Comparison of ENCODE assay signal across 8 cellular contexts in genomic region chr5:134846641-134846960, GRCh38. TPM values are rescaled to one million over a fixed set of nuclear protein-coding genes. Genes with fewer than 3 reads are reported as not detected.
DNase-seq lines count a peak whose midpoint lies in the region; TF ChIP-seq lines count a peak whose summit lies in the region.

No MANE protein-coding gene starts in this region.

- H3K4me3 Mint-ChIP-seq in CD8-positive, alpha-beta memory T cell = peak overlapping the region; percentile 84 to 96 (median 88)
- H3K4me3 Mint-ChIP-seq in HFFc6 (peak overlapping the region; percentile 97), endothelial cell (ENCODE audit: unreplicated experiment) (peak overlapping the region; percentile 99), nephron (peak overlapping the region; percentile 93 to 95 (median 95))
- peak overlapping the region; percentile 95 for H3K4me3 Mint-ChIP-seq in T-helper 2 cell treated with Interferon-gamma antibody and Interleukin-4, amounts not matched to agents 5 μg/mL and 100 μg/mL, for 36 hours

- no peaks in the 10 kb centered on the region for H3K27me3 ChIP-seq in CD8-positive, alpha-beta memory T cell (ENCODE audit: insufficient read depth, low read length, poor library complexity, severe bottlenecking)

- peaks cover 35 to 45% (median 45%) of the 10 kb centered on the region in 3 donors for H3K4me1 Mint-ChIP-seq in CD8-positive, alpha-beta memory T cell
- H3K4me1 Mint-ChIP-seq in HFFc6 (ENCODE audit: low read depth) = peaks cover 56% of the 10 kb centered on the region
- H3K4me1 Mint-ChIP-seq in T-helper 2 cell treated with Interferon-gamma antibody and Interleukin-4, amounts not matched to agents 5 μg/mL and 100 μg/mL, for 36 hours (ENCODE audit: low read depth) = peaks cover 22% of the 10 kb centered on the region
- peaks cover 24% of the 10 kb centered on the region for H3K4me1 Mint-ChIP-seq in endothelial cell (ENCODE audit: unreplicated experiment)
- peaks cover 24% of the 10 kb centered on the region for H3K4me1 Mint-ChIP-seq in nephron

- TF ChIP-seq CTCF in HFFc6 (IDR thresholded peaks at IDR 0.05) (no peak), endothelial cell (IDR thresholded peaks at IDR 0.05; ENCODE audit: unreplicated experiment) (no peak), nephron (IDR thresholded peaks at IDR 0.05; ENCODE audit: unreplicated experiment in 3 of 3) (no peak)

- POLR2A ChIA-PET in CD8-positive, alpha-beta memory T cell (lab: Charles Lee) = interaction anchor here (0.6 to 1.4 kb wide), 2 partner anchors 28 to 54 kb away, joined by 4 to 5 read pairs; partner anchors contain the start of gene TXNDC15

- H3K27ac Mint-ChIP-seq in CD8-positive, alpha-beta memory T cell = peak overlapping the region; percentile 92 to 98 (median 96)
- H3K27ac Mint-ChIP-seq in HFFc6 (peak overlapping the region; percentile 98), endothelial cell (ENCODE audit: unreplicated experiment) (peak overlapping the region; percentile 95), nephron (peak overlapping the region; percentile 95 to 98 (median 97))
- H3K27ac Mint-ChIP-seq in T-helper 2 cell treated with Interferon-gamma antibody and Interleukin-4, amounts not matched to agents 5 μg/mL and 100 μg/mL, for 36 hours = peak overlapping the region; percentile 91

- CTCF ChIA-PET in CD8-positive, alpha-beta memory T cell (lab: Charles Lee) = interaction anchor here (1.0 to 1.2 kb wide), 2 partner anchors 58 to 108 kb away, joined by 3 to 7 read pairs; partner anchors contain the start of genes CAMLG and PCBD2

- no peaks in the 10 kb centered on the region for H3K9me3 Mint-ChIP-seq in CD8-positive, alpha-beta memory T cell
- no peaks in the 10 kb centered on the region for H3K9me3 Mint-ChIP-seq in HFFc6
- no peaks in the 10 kb centered on the region for H3K9me3 Mint-ChIP-seq in T-helper 2 cell treated with Interferon-gamma antibody and Interleukin-4, amounts not matched to agents 5 μg/mL and 100 μg/mL, for 36 hours
- no peaks in the 10 kb centered on the region for H3K9me3 Mint-ChIP-seq in endothelial cell (ENCODE audit: unreplicated experiment)
- no peaks in the 10 kb centered on the region for H3K9me3 Mint-ChIP-seq in nephron

- peaks cover 25% of the 10 kb centered on the region for H3K4me1 ChIP-seq in CD8-positive, alpha-beta memory T cell (ENCODE audit: insufficient read depth, low read length)

- H3K36me3 ChIP-seq in CD8-positive, alpha-beta memory T cell (ENCODE audit: insufficient read depth, low read length) = no peaks in the 10 kb centered on the region

- no peaks in the 10 kb centered on the region for H3K27me3 Mint-ChIP-seq in CD8-positive, alpha-beta memory T cell
- peaks cover 2% of the 10 kb centered on the region for H3K27me3 Mint-ChIP-seq in HFFc6 (ENCODE audit: insufficient read depth)
- no peaks in the 10 kb centered on the region for H3K27me3 Mint-ChIP-seq in T-helper 2 cell treated with Interferon-gamma antibody and Interleukin-4, amounts not matched to agents 5 μg/mL and 100 μg/mL, for 36 hours (ENCODE audit: low read depth)
- peaks cover 12% of the 10 kb centered on the region for H3K27me3 Mint-ChIP-seq in endothelial cell (ENCODE audit: unreplicated experiment)
- no peaks in the 10 kb centered on the region for H3K27me3 Mint-ChIP-seq in nephron (ENCODE audit: low read depth)

- peaks cover 0 to 26% (median 2%) of the 10 kb centered on the region in 3 donors for H3K36me3 Mint-ChIP-seq in CD8-positive, alpha-beta memory T cell
- H3K36me3 Mint-ChIP-seq in HFFc6 (ENCODE audit: low read depth) = peaks cover 20% of the 10 kb centered on the region
- H3K36me3 Mint-ChIP-seq in T-helper 2 cell treated with Interferon-gamma antibody and Interleukin-4, amounts not matched to agents 5 μg/mL and 100 μg/mL, for 36 hours (ENCODE audit: low read depth) = peaks cover 18% of the 10 kb centered on the region
- peaks cover 11% of the 10 kb centered on the region for H3K36me3 Mint-ChIP-seq in endothelial cell (ENCODE audit: low read depth, unreplicated experiment)
- peaks cover 24% of the 10 kb centered on the region for H3K36me3 Mint-ChIP-seq in nephron (ENCODE audit: low read depth)

- peak overlapping the region; percentile 92 for H3K27ac ChIP-seq in CD8-positive, alpha-beta memory T cell (ENCODE audit: low read depth, low read length)

- DNase-seq in CD8-positive, alpha-beta memory T cell = peak in 2 of 5 donors; percentile 3
- DNase-seq in HFFc6 = no peak
- peak; percentile 30 for DNase-seq in T-helper 2 cell treated with Interferon-gamma antibody and Interleukin-4, amounts not matched to agents 5 μg/mL and 100 μg/mL, for 36 hours (ENCODE audit: low spot score)
- DNase-seq in endothelial cell (ENCODE audit: low spot score) = no peak
- no peak for DNase-seq in retina
- no peak for DNase-seq in NCI-H2227 treated with DMSO at 0.1 percent for 48 hours (lab: John Stamatoyannopoulos, UW)
- DNase-seq in HK-2 (ENCODE audit: unreplicated experiment) = no peak

- no peaks in the 10 kb centered on the region for H3K9me3 ChIP-seq in CD8-positive, alpha-beta memory T cell (ENCODE audit: low read length)

- peak overlapping the region; percentile 70 for H3K4me3 ChIP-seq in CD8-positive, alpha-beta memory T cell (ENCODE audit: low read length)

RNA-seq across cellular contexts. Expression of gene C5orf24, which starts 0.8 kb away (rescaled TPM):
- 10 to 100 TPM; 28.9 to 29.8 TPM for total RNA-seq in CD8-positive, alpha-beta memory T cell
- polyA plus RNA-seq in CD8-positive, alpha-beta memory T cell = 10.5 TPM
- total RNA-seq in HFFc6 (2021; fragmentation: NEBNext Ultra II Directional; extraction: Animal tissue kit (Norgen Biotek cat#: 25700)) = 10 to 100 TPM; 48.8 to 61.5 (median 57.6) TPM
- 43.5 TPM for total RNA-seq in endothelial cell (ENCODE audit: unreplicated experiment)

RNA-seq across cellular contexts. Expression of gene TXNDC15, which starts 27.6 kb away (rescaled TPM):
- 10 to 100 TPM; 44.5 to 47.3 TPM for total RNA-seq in CD8-positive, alpha-beta memory T cell
- polyA plus RNA-seq in CD8-positive, alpha-beta memory T cell = 22.1 TPM
- 100 to 1,000 TPM; 106 to 127 (median 125) TPM for total RNA-seq in HFFc6 (2021; fragmentation: NEBNext Ultra II Directional; extraction: Animal tissue kit (Norgen Biotek cat#: 25700))
- total RNA-seq in endothelial cell (ENCODE audit: unreplicated experiment) = 40.5 TPM

RNA-seq across cellular contexts. Expression of gene PCBD2, which starts 58.3 kb away (rescaled TPM):
- total RNA-seq in CD8-positive, alpha-beta memory T cell = 10 to 100 TPM; 11.5 to 13.6 TPM
- 9.6 TPM for polyA plus RNA-seq in CD8-positive, alpha-beta memory T cell
- 10 to 100 TPM in 3 of 6 experiments, 1 to 10 TPM in 3; 8.6 to 11.4 (median 10.0) TPM for total RNA-seq in HFFc6 (2021; fragmentation: NEBNext Ultra II Directional; extraction: Animal tissue kit (Norgen Biotek cat#: 25700))
- 7.7 TPM for total RNA-seq in endothelial cell (ENCODE audit: unreplicated experiment)
